22 cellular contexts compared by ENCODE assay signal in the genomic region with DNA sequence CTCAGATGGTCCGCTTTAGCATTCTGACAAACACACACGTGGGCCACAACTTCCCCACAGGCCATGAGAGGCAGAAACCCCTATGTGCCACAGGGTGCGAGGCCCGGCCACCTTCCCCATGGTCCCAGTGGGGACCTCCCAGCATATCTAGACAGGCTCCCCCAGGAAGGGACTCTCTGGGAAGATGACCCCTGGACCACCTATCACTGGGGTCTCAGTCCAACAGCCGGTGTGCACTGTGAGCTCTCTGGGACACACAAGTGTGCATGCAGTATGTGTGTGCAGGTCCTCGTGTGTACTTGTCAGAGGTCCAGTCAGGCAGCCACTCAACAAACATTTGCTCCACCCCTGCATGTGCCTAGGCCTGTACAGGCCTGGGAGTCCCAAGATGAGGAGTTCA. TPM values are rescaled to one million over a fixed set of nuclear protein-coding genes. Genes with fewer than 3 reads are reported as not detected.
DNase-seq lines count a peak whose midpoint lies in the region; ATAC-seq, FAIRE-seq and TF ChIP-seq lines count a peak whose summit lies in the region.
"Had no signal": no experiment of that assay in that cellular context is flagged by ENCODE, and none has a peak within 500 bp of the region (broad histone marks: within the 10 kb centered on the region; RNA-seq: fewer than 3 reads in every experiment).

No MANE protein-coding gene starts in this region.

- H3K27ac Mint-ChIP-seq in astrocyte (ENCODE audit: unreplicated experiment): no peak overlapping the region
- peak overlapping the region; percentile 13 for H3K27ac Mint-ChIP-seq in neural progenitor cell
- H3K27ac Mint-ChIP-seq: IgD-negative memory B cell had no signal

- H3K27me3 Mint-ChIP-seq in astrocyte (ENCODE audit: low read depth, unreplicated experiment) (peaks cover 34% of the 10 kb centered on the region), neural progenitor cell (ENCODE audit: insufficient read depth, low read depth) (peaks cover 2% of the 10 kb centered on the region)

- FAIRE-seq in astrocyte (lab: Jason Lieb, UNC): no peak

- H3K79me2 ChIP-seq in astrocyte (ENCODE audit: insufficient read depth, low read length) (no peaks in the 10 kb centered on the region), neural progenitor cell (ENCODE audit: low read depth) (no peaks in the 10 kb centered on the region)

- H3K4me2 ChIP-seq in astrocyte (ENCODE audit: low read length) (no peak overlapping the region), neural progenitor cell (no peak overlapping the region)
- H3K4me2 ChIP-seq: BLaER1 treated with 17β-estradiol and CSF1 and Interleukin-3, amounts not matched to agents 10 nM and 100 nM had no signal

- no peaks in the 10 kb centered on the region for H3K9me3 ChIP-seq in astrocyte (ENCODE audit: insufficient read depth, low read depth, low read length)
- no peaks in the 10 kb centered on the region for H3K9me3 ChIP-seq in neural progenitor cell (ENCODE audit: low read depth)
- no peaks in the 10 kb centered on the region for H3K9me3 ChIP-seq in upper lobe of right lung
- H3K9me3 ChIP-seq: Caco-2, Peyer's patch had no signal

- no peaks in the 10 kb centered on the region for H3K27me3 ChIP-seq in astrocyte (ENCODE audit: insufficient read depth, low read length)
- no peaks in the 10 kb centered on the region for H3K27me3 ChIP-seq in neural progenitor cell
- H3K27me3 ChIP-seq in upper lobe of right lung: no peaks in the 10 kb centered on the region
- H3K27me3 ChIP-seq: BLaER1 treated with 17β-estradiol and CSF1 and Interleukin-3, amounts not matched to agents 10 nM and 100 nM; Peyer's patch had no signal

- no peak for ATAC-seq in upper lobe of right lung

- H3K4me1 ChIP-seq in astrocyte (ENCODE audit: insufficient read depth, low read length): no peaks in the 10 kb centered on the region
- peaks cover 19% of the 10 kb centered on the region for H3K4me1 ChIP-seq in neural progenitor cell
- H3K4me1 ChIP-seq in upper lobe of right lung: no peaks in the 10 kb centered on the region
- H3K4me1 ChIP-seq: Peyer's patch had no signal

- peak overlapping the region; percentile 50 for H3K4me3 Mint-ChIP-seq in astrocyte (ENCODE audit: unreplicated experiment)
- no peak overlapping the region for H3K4me3 Mint-ChIP-seq in neural progenitor cell
- H3K4me3 Mint-ChIP-seq: CD4-positive, alpha-beta memory T cell; IgD-negative memory B cell had no signal

- TF ChIP-seq CTCF in astrocyte (IDR thresholded peaks at IDR 0.05; ENCODE audit: insufficient read depth, low read depth, low read length) (no peak), neural progenitor cell (IDR thresholded peaks at IDR 0.05) (no peak), upper lobe of right lung (IDR thresholded peaks at IDR 0.05) (no peak)

- H3K36me3 ChIP-seq in astrocyte (ENCODE audit: insufficient read depth, low read length) (no peaks in the 10 kb centered on the region), neural progenitor cell (no peaks in the 10 kb centered on the region), upper lobe of right lung (no peaks in the 10 kb centered on the region)
- H3K36me3 ChIP-seq: BLaER1 treated with 17β-estradiol and CSF1 and Interleukin-3, amounts not matched to agents 10 nM and 100 nM; Peyer's patch had no signal

- H3K4me3 ChIP-seq in astrocyte (ENCODE audit: insufficient read depth, low read depth, low read length) (no peak overlapping the region), neural progenitor cell (no peak overlapping the region), upper lobe of right lung (no peak overlapping the region)
- H3K4me3 ChIP-seq: BLaER1 treated with 17β-estradiol and CSF1 and Interleukin-3, amounts not matched to agents 10 nM and 100 nM; Peyer's patch had no signal

- H3K9me3 Mint-ChIP-seq in astrocyte (ENCODE audit: unreplicated experiment) (peaks cover 9% of the 10 kb centered on the region), neural progenitor cell (no peaks in the 10 kb centered on the region)
- H3K9me3 Mint-ChIP-seq: IgD-negative memory B cell had no signal

- peaks cover 4% of the 10 kb centered on the region for H3F3A ChIP-seq in neural progenitor cell (ENCODE audit: low read depth)

- H3K4me1 Mint-ChIP-seq in astrocyte (ENCODE audit: low read depth, unreplicated experiment): peaks cover 10% of the 10 kb centered on the region
- peaks cover 24% of the 10 kb centered on the region for H3K4me1 Mint-ChIP-seq in neural progenitor cell
- H3K4me1 Mint-ChIP-seq: CD4-positive, alpha-beta memory T cell; IgD-negative memory B cell had no signal

- peak; percentile 56 for DNase-seq in activated effector memory CD4-positive, alpha-beta T cell treated with anti-CD3 and anti-CD28 coated beads, Interleukin-2, amount 50 U/mL, for 16 hours
- DNase-seq in activated effector memory CD4-positive, alpha-beta T cell treated with Interleukin-2 at 50 U/mL for 16 hours: no peak
- DNase-seq in astrocyte (ENCODE audit: low read depth) (no peak), neural progenitor cell (ENCODE audit: low spot score) (no peak), upper lobe of right lung (peak; percentile 43), UCSD-AML1 (lab: John Stamatoyannopoulos, UW; ENCODE audit: unreplicated experiment) (no peak), NCI-H1105 (lab: John Stamatoyannopoulos, UW) (no peak)
- DNase-seq in stimulated activated CD4-positive, alpha-beta T cell treated with anti-CD3 and anti-CD28 coated beads, Interleukin-4, amount 100 ng/mL, for 4 hours: no peak
- DNase-seq: ACHN; CD4-positive, alpha-beta memory T cell; DMS 273 treated with DMSO at 0.1 percent for 48 hours; DMS79 treated with DMSO at 0.1 percent for 48 hours; NCI-H1105 treated with DMSO at 0.1 percent for 48 hours; NCI-H2081; NCI-H2171; NCI-H526; Peyer's patch; SHP77 had no signal

- no peak overlapping the region for H3K9ac ChIP-seq in astrocyte (ENCODE audit: low read length)
- no peak overlapping the region for H3K9ac ChIP-seq in neural progenitor cell
- H3K9ac ChIP-seq: BLaER1 treated with 17β-estradiol and CSF1 and Interleukin-3, amounts not matched to agents 10 nM and 100 nM had no signal

- H3K27ac ChIP-seq in astrocyte (ENCODE audit: low read depth, low read length) (no peak overlapping the region), neural progenitor cell (no peak overlapping the region), upper lobe of right lung (no peak overlapping the region)
- H3K27ac ChIP-seq: 22Rv1; BLaER1 treated with 17β-estradiol and CSF1 and Interleukin-3, amounts not matched to agents 10 nM and 100 nM; Peyer's patch had no signal

- H4K20me1 ChIP-seq in astrocyte (ENCODE audit: insufficient read depth, low read length) (no peaks in the 10 kb centered on the region), neural progenitor cell (ENCODE audit: low read depth) (peaks cover 9% of the 10 kb centered on the region)

- H2AFZ ChIP-seq in astrocyte (ENCODE audit: low read depth, low read length) (no peak overlapping the region), neural progenitor cell (replicated peaks) (no peak overlapping the region)

- H3K36me3 Mint-ChIP-seq in astrocyte (ENCODE audit: low read depth, unreplicated experiment): no peaks in the 10 kb centered on the region
- no peaks in the 10 kb centered on the region for H3K36me3 Mint-ChIP-seq in neural progenitor cell
- H3K36me3 Mint-ChIP-seq: CD4-positive, alpha-beta memory T cell; IgD-negative memory B cell had no signal

- intact Hi-C loops in upper lobe of right lung (cut with DNase I): no loop called here

RNA-seq across cellular contexts. Expression of a gene that starts 18.7 kb away (rescaled TPM):
- total RNA-seq in astrocyte (0.48 and 0.75 TPM in 2 replicates), neural progenitor cell (ENCODE audit: low replicate concordance) (0.31 TPM in 1 of 2 replicates, not detected in the other), upper lobe of right lung (3.0 TPM)
- total RNA-seq: CD4-positive, alpha-beta memory T cell had no signal

Comparison
In these comparisons a context has a peak if more than half of its experiments do, and no peak if none do; other contexts are left out.
1. DNase-seq: peak in activated effector memory CD4-positive, alpha-beta T cell treated with anti-CD3 and anti-CD28 coated beads, Interleukin-2, amount 50 U/mL, for 16 hours (single experiment) and upper lobe of right lung (single experiment); none in activated effector memory CD4-positive, alpha-beta T cell treated with Interleukin-2 at 50 U/mL for 16 hours (single experiment), astrocyte (single experiment), neural progenitor cell (single experiment), stimulated activated CD4-positive, alpha-beta T cell treated with anti-CD3 and anti-CD28 coated beads, Interleukin-4, amount 100 ng/mL, for 4 hours (0 of 2), UCSD-AML1 (single experiment) and NCI-H1105 (single experiment).